In genomic region chr5:112013660-112014059, GRCh38 we compare ENCODE assay signal across 17 cellular contexts.
DNase-seq lines count a peak whose midpoint lies in the region; ATAC-seq and TF ChIP-seq lines count a peak whose summit lies in the region.
"Had no signal": no experiment of that assay in that cellular context is flagged by ENCODE, and none has a peak within 500 bp of the region (broad histone marks: within the 10 kb centered on the region; RNA-seq: fewer than 3 reads in every experiment).

No MANE protein-coding gene starts in this region.

- peak overlapping the region; percentile 72 for H4K91ac ChIP-seq in IMR-90 (ENCODE audit: insufficient read depth, low read depth, low read length)
- H4K91ac ChIP-seq in neuronal stem cell (ENCODE audit: low read depth, low read length, poor library complexity) = no peak overlapping the region

- CTCF ChIA-PET in IMR-90 (lab: Yijun Ruan, JAX) = no interaction called here
- CTCF ChIA-PET in Calu3 (lab: Charles Lee) = no interaction called here

- no peaks in the 10 kb centered on the region for H4K20me1 ChIP-seq in IMR-90 (ENCODE audit: insufficient read depth, low read length)

- no TSS peak for BruUV-seq in IMR-90 (replicated peaks; lab: Mats Ljungman, UMichigan)
- no TSS peak for BruUV-seq in Calu3 (replicated peaks; lab: Mats Ljungman, UMichigan)

- ATAC-seq in IMR-90 (ENCODE audit: low read depth) = peak; percentile 49
- ATAC-seq: HCT116 had no signal

- peak overlapping the region; percentile 72; the same call in 2 of the 3 replicates for H2BK15ac ChIP-seq in IMR-90 (ENCODE audit: low read depth, low read length)
- H2BK15ac ChIP-seq in neuronal stem cell (ENCODE audit: low read length) = no peak overlapping the region

- H3K36me3 ChIP-seq in IMR-90 (ENCODE audit: control insufficient read depth, insufficient read depth, low read length) = no peaks in the 10 kb centered on the region
- no peaks in the 10 kb centered on the region for H3K36me3 ChIP-seq in neuronal stem cell (replicated peaks in 1 of 2; ENCODE audit: control insufficient read depth in 2 of 2, insufficient read depth in 2 of 2, low read length in 2 of 2)

- no peak overlapping the region for H2BK5ac ChIP-seq in IMR-90 (ENCODE audit: low read depth, low read length, poor library complexity, severe bottlenecking)
- H2BK5ac ChIP-seq in neuronal stem cell (ENCODE audit: low read length) = no peak overlapping the region

- H3K79me1 ChIP-seq in IMR-90 (ENCODE audit: low read depth in 1 of 2, low read length in 2 of 2) (no peaks in the 10 kb centered on the region), neuronal stem cell (ENCODE audit: low read depth, low read length) (no peaks in the 10 kb centered on the region)

- no peak overlapping the region for H3K4me3 ChIP-seq in IMR-90 (ENCODE audit: insufficient read depth, low read depth, low read length)
- H3K4me3 ChIP-seq in neuronal stem cell (ENCODE audit: low read length in 2 of 2) = no peak overlapping the region
- H3K4me3 ChIP-seq in lower leg skin (ENCODE audit: low read depth, poor library complexity, severe bottlenecking) = no peak overlapping the region

- no peak for TF ChIP-seq RAD21 in IMR-90 (IDR thresholded peaks at IDR 0.05; ENCODE audit: low read length)

- peaks cover 7% of the 10 kb centered on the region for H3K9me1 ChIP-seq in IMR-90 (ENCODE audit: insufficient read depth, low read length)

- H4K5ac ChIP-seq in IMR-90 (ENCODE audit: low read depth, low read length) = peak overlapping the region; percentile 72; the same call in 1 of the 2 replicates

- intact Hi-C loops in IMR-90 (cut with micrococcal nuclease) (no loop called here), Calu3 (cut with micrococcal nuclease; ENCODE audit: unreplicated experiment) (no loop called here), lower leg skin (cut with DNase I; ENCODE audit: low total_unique reads) (no loop called here)

- no peaks in the 10 kb centered on the region for H3K36me3 Mint-ChIP-seq in Calu3 (ENCODE audit: insufficient read depth, unreplicated experiment)

- H2BK120ac ChIP-seq in IMR-90 (ENCODE audit: low read depth, low read length) (peak overlapping the region; percentile 85), neuronal stem cell (ENCODE audit: low read depth, low read length) (no peak overlapping the region)

- peak overlapping the region; percentile 2; the same call in 1 of the 2 replicates for H3K18ac ChIP-seq in IMR-90 (ENCODE audit: low read depth, low read length)
- no peak overlapping the region for H3K18ac ChIP-seq in neuronal stem cell (ENCODE audit: low read length)

- H2AK5ac ChIP-seq in IMR-90 (ENCODE audit: low read depth, low read length) (peak overlapping the region; percentile 66; the same call in 1 of the 2 replicates), neuronal stem cell (ENCODE audit: low read depth, low read length) (no peak overlapping the region)

- peak overlapping the region in 1 of 2 experiments; percentile 84; a peak in 2 of 4 replicates for H4K8ac ChIP-seq in IMR-90 (ENCODE audit: low read depth in 2 of 2, low read length in 2 of 2)
- no peak overlapping the region for H4K8ac ChIP-seq in neuronal stem cell (ENCODE audit: low read depth, low read length)

- no peak for TF ChIP-seq CTCF in IMR-90 (conservative IDR thresholded peaks at IDR 0.05; ENCODE audit: low read depth, low read length)
- no peak for TF ChIP-seq CTCF in Calu3 (IDR thresholded peaks at IDR 0.05; ENCODE audit: unreplicated experiment)
- no peak for TF ChIP-seq CTCF in lower leg skin (IDR thresholded peaks at IDR 0.05)

- peak overlapping the region; percentile 84 for H2BK20ac ChIP-seq in IMR-90 (ENCODE audit: low read depth, low read length)

- no peak overlapping the region for H3K56ac ChIP-seq in IMR-90 (ENCODE audit: extremely low read depth, insufficient read depth, low read length)

- DNase-seq in DMS53 (lab: John Stamatoyannopoulos, UW) = peak; percentile 27
- DNase-seq in IMR-90 = no peak
- DNase-seq in dedifferentiated amniotic fluid mesenchymal stem cell (ENCODE audit: extremely low spot score) = peak; percentile 12
- DNase-seq in neuronal stem cell (ENCODE audit: low spot score) = no peak
- no peak for DNase-seq in Calu3
- no peak for DNase-seq in NCI-H345 treated with DMSO at 0.1 percent for 48 hours (lab: John Stamatoyannopoulos, UW; ENCODE audit: unreplicated experiment)
- no peak for DNase-seq in lower leg skin (ENCODE audit: low spot score in 2 of 2)
- DNase-seq in islet precursor cell = no peak
- DNase-seq: 8988T; ACHN; C1 segment of cervical spinal cord; CD4-positive, alpha-beta T cell; DND-41; GDM1; KBM-7 had no signal

- H3K4me2 ChIP-seq in IMR-90 (ENCODE audit: low read depth, low read length) (no peak overlapping the region), neuronal stem cell (ENCODE audit: insufficient read depth, low read length, poor library complexity, severe bottlenecking) (no peak overlapping the region)

- H3K9me3 ChIP-seq in IMR-90 (ENCODE audit: control insufficient read depth, insufficient read depth, low read length) (no peaks in the 10 kb centered on the region), neuronal stem cell (replicated peaks in 1 of 2; ENCODE audit: control insufficient read depth in 2 of 2, insufficient read depth in 1 of 2, low read depth in 1 of 2, low read length in 2 of 2) (no peaks in the 10 kb centered on the region)

- no peak overlapping the region for H3K27ac Mint-ChIP-seq in Calu3 (ENCODE audit: unreplicated experiment)
- H3K27ac Mint-ChIP-seq: B cell; CD4-positive, alpha-beta T cell had no signal

- H3K14ac ChIP-seq in IMR-90 (replicated peaks; ENCODE audit: low read depth, low read length) (0 out of 2 replicates have a peak overlapping the region, but pooled peaks have one; percentile 13), neuronal stem cell (ENCODE audit: low read length) (no peak overlapping the region)

- no peaks in the 10 kb centered on the region for H3K27me3 ChIP-seq in IMR-90 (ENCODE audit: control insufficient read depth, insufficient read depth, low read length)
- no peaks in the 10 kb centered on the region for H3K27me3 ChIP-seq in neuronal stem cell (ENCODE audit: control insufficient read depth in 3 of 3, insufficient read depth in 3 of 3, low read depth in 1 of 3, low read length in 3 of 3)

- H2AFZ ChIP-seq in IMR-90 (replicated peaks; ENCODE audit: low read length, poor library complexity) (peak overlapping the region; percentile 78), neuronal stem cell (ENCODE audit: low read length) (peak overlapping the region; percentile 28)

- dilution Hi-C loops in IMR-90 (cut with HindIII; ENCODE audit: low sequenced_read_pairs, unreplicated experiment) = no loop called here

- H3K9me3 Mint-ChIP-seq in Calu3 (ENCODE audit: low read depth, unreplicated experiment) = no peaks in the 10 kb centered on the region
- H3K9me3 Mint-ChIP-seq: CD4-positive, alpha-beta T cell had no signal

- H3K4me3 Mint-ChIP-seq in Calu3 (ENCODE audit: low read depth, unreplicated experiment) = no peak overlapping the region
- H3K4me3 Mint-ChIP-seq: B cell; CD4-positive, alpha-beta T cell had no signal

- H2BK12ac ChIP-seq in neuronal stem cell (ENCODE audit: low read length) = no peak overlapping the region

- H3K4me1 ChIP-seq in IMR-90 (ENCODE audit: control insufficient read depth, insufficient read depth, low read length) = peaks cover 7% of the 10 kb centered on the region
- H3K4me1 ChIP-seq in neuronal stem cell (ENCODE audit: control insufficient read depth in 2 of 2, insufficient read depth in 1 of 2, low read depth in 1 of 2, low read length in 2 of 2) = peaks cover 0 to 1% of the 10 kb centered on the region in 2 donors

- in situ Hi-C loops in IMR-90 (cut with MboI; ENCODE audit: low sequenced_read_pairs) = no loop called here

- TF ChIP-seq POLR2A in IMR-90 (IDR thresholded peaks at IDR 0.05; ENCODE audit: low read depth, low read length) = no peak
- no peak for TF ChIP-seq POLR2A in lower leg skin (IDR thresholded peaks at IDR 0.05)

- H3K23ac ChIP-seq in IMR-90 (ENCODE audit: low read depth, low read length) (peak overlapping the region; percentile 88), neuronal stem cell (ENCODE audit: low read depth, low read length, poor library complexity) (no peak overlapping the region)

- H3K4ac ChIP-seq in IMR-90 (ENCODE audit: low read depth, low read length) (peak overlapping the region; percentile 91), neuronal stem cell (ENCODE audit: low read length) (no peak overlapping the region)

- no peaks in the 10 kb centered on the region for H3K27me3 Mint-ChIP-seq in Calu3 (ENCODE audit: unreplicated experiment)
- H3K27me3 Mint-ChIP-seq: CD4-positive, alpha-beta T cell had no signal

- peak overlapping the region; percentile 58 for H2AK9ac ChIP-seq in IMR-90 (replicated peaks; ENCODE audit: low read depth, low read length, poor library complexity)

- H3K9ac ChIP-seq in IMR-90 (ENCODE audit: low read depth, low read length) (no peak overlapping the region), neuronal stem cell (ENCODE audit: low read depth, low read length, poor library complexity) (no peak overlapping the region)

- H3K27ac ChIP-seq in IMR-90 (ENCODE audit: insufficient read depth, low read length) = no peak overlapping the region; the same call in 1 of the 2 replicates
- no peak overlapping the region for H3K27ac ChIP-seq in neuronal stem cell (replicated peaks; ENCODE audit: low read length)

- POLR2A ChIA-PET in IMR-90 (lab: Charles Lee; ENCODE audit: unreplicated experiment) = no interaction called here

- H3K4me1 Mint-ChIP-seq in Calu3 (ENCODE audit: low read depth, unreplicated experiment) = no peaks in the 10 kb centered on the region
- H3K4me1 Mint-ChIP-seq: B cell had no signal

TF ChIP-seq in IMR-90, 13 proteins besides CTCF, POLR2A, EP300 and RAD21:
- TF ChIP-seq RFX5 (IDR thresholded peaks at IDR 0.05; ENCODE audit: low read depth, low read length) = no peak
- TF ChIP-seq ELK1 (IDR thresholded peaks at IDR 0.05; ENCODE audit: borderline replicate concordance, low read depth, low read length) = no peak
- no peak for TF ChIP-seq BHLHE40 (IDR thresholded peaks at IDR 0.05; ENCODE audit: low read depth, low read length)
- no peak for TF ChIP-seq MXI1 (IDR thresholded peaks at IDR 0.05; ENCODE audit: borderline replicate concordance, low read depth, low read length)

Comparison
In these comparisons a context has a peak if more than half of its experiments do, and no peak if none do; other contexts are left out.
1. DNase-seq: peak in DMS53 (single experiment) and dedifferentiated amniotic fluid mesenchymal stem cell (single experiment); none in IMR-90 (single experiment), neuronal stem cell (single experiment), Calu3 (single experiment), NCI-H345 treated with DMSO at 0.1 percent for 48 hours (single experiment), lower leg skin (0 of 2) and islet precursor cell (single experiment).